Comparison of ENCODE assay signal across 1 cellular context in genomic region chr2:3610415-3610814, GRCh38.
TF ChIP-seq lines count a peak whose summit lies in the region.

No MANE protein-coding gene starts in this region.

TF ChIP-seq in IMR-90, 13 proteins besides CTCF, POLR2A, EP300 and RAD21:
- TF ChIP-seq MXI1 (IDR thresholded peaks at IDR 0.05; ENCODE audit: borderline replicate concordance, low read depth, low read length) (no peak), CHD1 (IDR thresholded peaks at IDR 0.05; ENCODE audit: low read depth, low read length) (no peak)
